In genomic region chr2:223580951-223581350, GRCh38 we compare ENCODE assay signal across 8 cellular contexts. TPM values are rescaled to one million over a fixed set of nuclear protein-coding genes. Genes with fewer than 3 reads are reported as not detected.
DNase-seq lines count a peak whose midpoint lies in the region; ATAC-seq and TF ChIP-seq lines count a peak whose summit lies in the region.

No MANE protein-coding gene starts in this region.

- TF ChIP-seq CTCF in neural cell (IDR thresholded peaks at IDR 0.05; ENCODE audit: poor library complexity, severe bottlenecking) = no peak

- H3K4me3 ChIP-seq in neural cell (ENCODE audit: low read length) = no peak overlapping the region
- no peak overlapping the region for H3K4me3 ChIP-seq in Karpas-422 (ENCODE audit: low read length)

- no peaks in the 10 kb centered on the region for H3K27me3 ChIP-seq in neural cell (ENCODE audit: insufficient read depth, low read depth, low read length)
- H3K27me3 ChIP-seq in Karpas-422 (ENCODE audit: low read length) = no peaks in the 10 kb centered on the region

- DNase-seq in DMS53 (lab: John Stamatoyannopoulos, UW) = peak; percentile 54
- peak; percentile 30 for DNase-seq in NCI-H2171 treated with DMSO at 0.1 percent for 48 hours (lab: John Stamatoyannopoulos, UW)
- peak; percentile 49 for DNase-seq in epidermal melanocyte (ENCODE audit: insufficient read length, low spot score)
- no peak for DNase-seq in stimulated activated CD4-positive, alpha-beta T cell treated with anti-CD3 and anti-CD28 coated beads, Interleukin-4, amount 100 ng/mL, for 4 hours
- DNase-seq in Karpas-422 = no peak
- no peak for DNase-seq in left colon

- H3K27ac ChIP-seq in neural cell (ENCODE audit: low read length) = no peak overlapping the region
- H3K27ac ChIP-seq in Karpas-422 (ENCODE audit: low read length) = no peak overlapping the region

- H3K79me2 ChIP-seq in neural cell (replicated peaks; ENCODE audit: insufficient read depth, low read length) (no peaks in the 10 kb centered on the region), Karpas-422 (ENCODE audit: low read length) (no peaks in the 10 kb centered on the region)

- intact Hi-C loops in left colon (cut with DNase I, micrococcal nuclease) = no loop called here

- no peaks in the 10 kb centered on the region for H3K9me3 ChIP-seq in neural cell (ENCODE audit: low read length)
- H3K9me3 ChIP-seq in Karpas-422 (ENCODE audit: low read length) = no peaks in the 10 kb centered on the region

- no peaks in the 10 kb centered on the region for H4K20me1 ChIP-seq in neural cell (ENCODE audit: insufficient read depth)
- H4K20me1 ChIP-seq in Karpas-422 (ENCODE audit: insufficient read depth, low read depth, low read length) = no peaks in the 10 kb centered on the region

- H3K9me2 ChIP-seq in neural cell (ENCODE audit: insufficient read depth, low read length) = no peaks in the 10 kb centered on the region
- H3K9me2 ChIP-seq in Karpas-422 (replicated peaks; ENCODE audit: insufficient read depth, low read length) = 0 out of 2 replicates have a peak, but pooled peaks cover 3% of the 10 kb centered on the region

- H2AFZ ChIP-seq in neural cell (ENCODE audit: low read depth, low read length) = no peak overlapping the region
- no peak overlapping the region for H2AFZ ChIP-seq in Karpas-422 (ENCODE audit: low read length)

- TF ChIP-seq EP300 in neural cell (conservative IDR thresholded peaks at IDR 0.05; ENCODE audit: poor library complexity, severe bottlenecking) = peak; percentile 10

- no peaks in the 10 kb centered on the region for H3K4me1 ChIP-seq in Karpas-422 (ENCODE audit: low read length)

- H3K36me3 ChIP-seq in neural cell (ENCODE audit: insufficient read depth, low read length) (no peaks in the 10 kb centered on the region), Karpas-422 (ENCODE audit: insufficient read depth, low read length) (no peaks in the 10 kb centered on the region)

- no peak for TF ChIP-seq RAD21 in neural cell (conservative IDR thresholded peaks at IDR 0.05)

- ATAC-seq in GM18868 (IDR thresholded peaks at IDR 0.05; ENCODE audit: unreplicated experiment) (no peak), left colon (no peak)

- no peak overlapping the region for H3K9ac ChIP-seq in neural cell (ENCODE audit: low read length)
- H3K9ac ChIP-seq in Karpas-422 (ENCODE audit: low read length) = no peak overlapping the region

- H3K4me2 ChIP-seq in neural cell (ENCODE audit: low read length) (no peak overlapping the region), Karpas-422 (ENCODE audit: low read depth, low read length, poor library complexity, severe bottlenecking) (no peak overlapping the region)

- H3F3A ChIP-seq in neural cell (ENCODE audit: insufficient read depth, low read length, poor library complexity, severe bottlenecking) = no peaks in the 10 kb centered on the region

TF ChIP-seq in neural cell, 6 proteins besides CTCF, POLR2A, EP300 and RAD21:
- TF ChIP-seq TAF1 (IDR thresholded peaks at IDR 0.05; ENCODE audit: low read depth) (no peak), POLR2AphosphoS5 (IDR thresholded peaks at IDR 0.05) (peak; percentile 34)

RNA-seq across cellular contexts. Expression of gene SCG2, which starts 21.2 kb away (rescaled TPM):
- polyA plus RNA-seq in neural cell = 30.5 and 37.3 TPM in 2 replicates
- 22.4 and 27.0 TPM in 2 replicates for polyA minus RNA-seq in neural cell
- not detected in 2 replicates for total RNA-seq in Karpas-422 (2014; rRNA removed; shearing (Covaris generic); ENCODE audit: low replicate concordance)
- total RNA-seq in left colon = 1 to 10 TPM; 2.7 to 6.7 TPM

Comparison
In these comparisons a context has a peak if more than half of its experiments do, and no peak if none do; other contexts are left out.
1. DNase-seq: peak in DMS53 (single experiment), NCI-H2171 treated with DMSO at 0.1 percent for 48 hours (single experiment) and epidermal melanocyte (single experiment); none in stimulated activated CD4-positive, alpha-beta T cell treated with anti-CD3 and anti-CD28 coated beads, Interleukin-4, amount 100 ng/mL, for 4 hours (0 of 2), Karpas-422 (single experiment) and left colon (0 of 2).